Comparison of ENCODE assay signal across 19 cellular contexts in the genomic region with DNA sequence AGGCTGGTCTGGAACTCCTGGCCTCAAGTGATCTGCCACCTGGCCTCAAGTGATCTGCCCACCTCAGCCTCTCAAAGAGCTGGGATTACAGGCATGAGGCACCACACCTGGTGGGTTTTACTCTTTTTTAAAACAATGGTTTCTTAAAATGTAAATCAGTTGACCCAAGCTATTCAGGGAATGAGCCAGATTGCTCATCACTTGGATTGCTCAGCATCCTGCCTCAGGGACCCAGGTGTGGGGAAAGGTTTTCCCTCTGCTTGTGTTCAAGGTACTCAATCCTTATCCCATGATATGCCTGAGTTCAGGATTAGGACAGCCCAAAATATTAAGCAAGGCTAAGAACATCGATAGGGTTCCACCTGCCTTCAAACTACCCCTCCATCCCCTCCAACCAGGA.
"Had no signal": no experiment of that assay in that cellular context is flagged by ENCODE, and none has a peak within 500 bp of the region (broad histone marks: within the 10 kb centered on the region; RNA-seq: fewer than 3 reads in every experiment).

No MANE protein-coding gene starts in this region.

- H3K36me3 ChIP-seq: brain microvascular endothelial cell, sigmoid colon had no signal

- H3K4me1 Mint-ChIP-seq: central memory CD8-positive, alpha-beta T cell had no signal

- H3K27me3 Mint-ChIP-seq: naive thymus-derived CD8-positive, alpha-beta T cell; progenitor cell of endocrine pancreas had no signal

- FAIRE-seq: islet of Langerhans had no signal

- H3K9me3 ChIP-seq: sigmoid colon had no signal

- DNase-seq: activated T-cell treated with anti-CD3 and anti-CD28 coated beads, Interleukin-2, amount 50 U/mL, for 1 hour; aorta; brain microvascular endothelial cell; endodermal cell; foreskin fibroblast; glutamatergic neuron; hippocampal formation; left colon; naive thymus-derived CD8-positive, alpha-beta T cell; retina; sigmoid colon; stimulated activated CD4-positive, alpha-beta T cell treated with anti-CD3 and anti-CD28 coated beads, Interleukin-2, amount 100 ng/mL, for 48 hours; stimulated activated naive CD4-positive, alpha-beta T cell; T-helper 9 cell had no signal

- H3K27ac Mint-ChIP-seq: activated naive CD4-positive, alpha-beta T cell treated with anti-CD3 and anti-CD28 coated beads, Interleukin-2, amount 50 U/mL, for 72 hours; endodermal cell; WTC11 had no signal

- H3K4me1 ChIP-seq: sigmoid colon had no signal

- ATAC-seq: activated naive CD4-positive, alpha-beta T cell treated with anti-CD3 and anti-CD28 coated beads, Interleukin-2, amount 50 U/mL, for 72 hours; left colon; naive thymus-derived CD8-positive, alpha-beta T cell; WTC11 had no signal

- H3K27ac ChIP-seq: brain microvascular endothelial cell, sigmoid colon had no signal

- H3K4me3 Mint-ChIP-seq: central memory CD8-positive, alpha-beta T cell; endodermal cell; naive thymus-derived CD8-positive, alpha-beta T cell; WTC11 had no signal

- H3K4me3 ChIP-seq: sigmoid colon had no signal

- H3K27me3 ChIP-seq: brain microvascular endothelial cell, sigmoid colon had no signal
